In genomic region chr17:17935321-17936271, GRCh38 we compare ENCODE assay signal across 10 cellular contexts. TPM values are rescaled to one million over a fixed set of nuclear protein-coding genes. Genes with fewer than 3 reads are reported as not detected.
A peak's percentile ranks its signal among the peaks of the same experiment; 100 is the strongest.
DNase-seq lines count a peak whose midpoint lies in the region; ATAC-seq and TF ChIP-seq lines count a peak whose summit lies in the region.
"Had no signal": no experiment of that assay in that cellular context is flagged by ENCODE, and none has a peak within 500 bp of the region (broad histone marks: within the 10 kb centered on the region; RNA-seq: fewer than 3 reads in every experiment).

No MANE protein-coding gene starts in this region.

- peak overlapping the region in 1 of 3 donors; percentile 15 for H3K4me3 Mint-ChIP-seq in T-cell

- H3K36me3 ChIP-seq in heart right ventricle = no peaks in the 10 kb centered on the region
- H3K36me3 ChIP-seq in gastrocnemius medialis = no peaks in the 10 kb centered on the region

- TF ChIP-seq POLR2A in gastrocnemius medialis (IDR thresholded peaks at IDR 0.05) (no peak), GM18505 (IDR thresholded peaks at IDR 0.05; ENCODE audit: borderline replicate concordance, extremely low read depth, insufficient read depth, insufficient read length) (no peak)

- no peak for TF ChIP-seq CTCF in heart right ventricle (IDR thresholded peaks at IDR 0.05)
- TF ChIP-seq CTCF in gastrocnemius medialis (IDR thresholded peaks at IDR 0.05 in 4 of 5, conservative IDR thresholded peaks at IDR 0.05 in 1 of 5) = no peak

- CTCF ChIA-PET in T-cell (lab: Charles Lee) = interaction anchor here (0.6 to 0.8 kb wide), 3 partner anchors 9 to 95 kb away, joined by 3 to 6 read pairs (median 3); no protein-coding TSS in a partner anchor

- no peaks in the 10 kb centered on the region for H3K9me3 Mint-ChIP-seq in T-cell

- H3K4me3 ChIP-seq in heart right ventricle = no peak overlapping the region
- no peak overlapping the region for H3K4me3 ChIP-seq in gastrocnemius medialis

- H3K27me3 Mint-ChIP-seq in T-cell = no peaks in the 10 kb centered on the region

- H3K9me3 ChIP-seq in heart right ventricle (no peaks in the 10 kb centered on the region), gastrocnemius medialis (no peaks in the 10 kb centered on the region)

- ATAC-seq in T-cell (replicated peaks in 1 of 4) (peak in 1 of 4 experiments; percentile 45), heart right ventricle (peak in 6 of 8 donors; percentile 40 to 78 (median 50)), gastrocnemius medialis (peak; percentile 40 to 65), GM18505 (IDR thresholded peaks at IDR 0.05; ENCODE audit: unreplicated experiment) (no peak), GM21360 (IDR thresholded peaks at IDR 0.05; ENCODE audit: unreplicated experiment) (no peak)

- intact Hi-C loops in heart right ventricle (cut with DNase I) = no loop called here
- intact Hi-C loops in gastrocnemius medialis (cut with DNase I; ENCODE audit: low total_unique reads) = no loop called here

- POLR2A ChIA-PET in T-cell (lab: Charles Lee) = interaction anchor here in 1 of 2 donors (1.3 kb wide), 1 partner anchor 253 kb away, joined by 3 read pairs; no protein-coding TSS in a partner anchor

- H3K27ac ChIP-seq in heart right ventricle (peak overlapping the region in 6 of 10 donors; percentile 5 to 42 (median 32)), gastrocnemius medialis (no peak overlapping the region)

- 37 to 54% methylated on average over 6 of the region's 6 CpGs for WGBS in heart right ventricle, 2 donors

- H3K4me1 ChIP-seq in heart right ventricle = peaks cover 21 to 97% (median 67%) of the 10 kb centered on the region in 9 donors
- H3K4me1 ChIP-seq in gastrocnemius medialis = peaks cover 54 to 56% of the 10 kb centered on the region in 2 donors

- peak overlapping the region; percentile 14 to 19 for H3K27ac Mint-ChIP-seq in T-cell

- H3K36me3 Mint-ChIP-seq in T-cell = no peaks in the 10 kb centered on the region

- in situ Hi-C loops in gastrocnemius medialis (cut with MboI; ENCODE audit: low sequenced_read_pairs in 4 of 4) = loop anchor here in 1 of 4 donors (25.0 kb wide), 1 partner anchor 102 kb away; the partner anchor contains the start of genes ATPAF2 and GID4

- peak; percentile 75 for DNase-seq in H4 (ENCODE audit: low spot score)
- no peak for DNase-seq in T-cell
- DNase-seq in heart right ventricle = no peak
- DNase-seq in gastrocnemius medialis = peak; percentile 22 to 41
- no peak for DNase-seq in D341Med (ENCODE audit: low spot score)
- DNase-seq in RKO (ENCODE audit: low spot score) = no peak
- DNase-seq: activated gamma-delta T cell, NCI-H1694 had no signal

- H3K4me1 Mint-ChIP-seq in T-cell = peaks cover 59 to 65% (median 62%) of the 10 kb centered on the region in 3 donors

- H3K27me3 ChIP-seq in heart right ventricle (no peaks in the 10 kb centered on the region), gastrocnemius medialis (no peaks in the 10 kb centered on the region)

RNA-seq across cellular contexts. Expression of gene TOM1L2, which starts 36.6 kb away (rescaled TPM):
- 13.2 and 13.4 TPM in 2 replicates for total RNA-seq in H4 (2014; rRNA removed; shearing (Covaris generic))
- 10 to 100 TPM; 57.5 to 71.5 (median 61.9) TPM for total RNA-seq in T-cell
- total RNA-seq in heart right ventricle = 100 to 1,000 TPM; 174 to 331 (median 290) TPM
- 100 to 1,000 TPM in 1 of 2 donors, 10 to 100 TPM in 1; 46.4 to 114 TPM for polyA plus RNA-seq in heart right ventricle
- total RNA-seq in gastrocnemius medialis = 10 to 100 TPM; 55.7 to 97.1 (median 73.3) TPM

RNA-seq across cellular contexts. Expression of gene DRC3, which starts 37.1 kb away (rescaled TPM):
- 1.4 TPM in 1 of 2 replicates, not detected in the other for total RNA-seq in H4 (2014; rRNA removed; shearing (Covaris generic))
- under 1 TPM in 3 of 5 donors, not detected in 2; 0.32 to 0.58 (median 0.53) TPM for total RNA-seq in T-cell
- 1 to 10 TPM; 1.1 to 2.6 (median 2.0) TPM for total RNA-seq in heart right ventricle
- polyA plus RNA-seq in heart right ventricle = 1 to 10 TPM in 1 of 2 donors, under 1 TPM in 1; 0.55 to 3.0 TPM
- total RNA-seq in gastrocnemius medialis = under 1 TPM; 0.05 to 0.81 (median 0.28) TPM

Comparison
In these comparisons a context has a peak if more than half of its experiments do, and no peak if none do; other contexts are left out.
1. DNase-seq: peak in H4 (single experiment) and gastrocnemius medialis (2 of 2); none in T-cell (0 of 34), heart right ventricle (0 of 2), D341Med (single experiment) and RKO (single experiment).
2. ATAC-seq: peak in heart right ventricle (6 of 8) and gastrocnemius medialis (2 of 2); none in GM18505 (single experiment) and GM21360 (single experiment).
3. H3K27ac ChIP-seq: peak in heart right ventricle (6 of 10); none in gastrocnemius medialis (0 of 4).